21 cellular contexts compared by ENCODE assay signal in the genomic region with DNA sequence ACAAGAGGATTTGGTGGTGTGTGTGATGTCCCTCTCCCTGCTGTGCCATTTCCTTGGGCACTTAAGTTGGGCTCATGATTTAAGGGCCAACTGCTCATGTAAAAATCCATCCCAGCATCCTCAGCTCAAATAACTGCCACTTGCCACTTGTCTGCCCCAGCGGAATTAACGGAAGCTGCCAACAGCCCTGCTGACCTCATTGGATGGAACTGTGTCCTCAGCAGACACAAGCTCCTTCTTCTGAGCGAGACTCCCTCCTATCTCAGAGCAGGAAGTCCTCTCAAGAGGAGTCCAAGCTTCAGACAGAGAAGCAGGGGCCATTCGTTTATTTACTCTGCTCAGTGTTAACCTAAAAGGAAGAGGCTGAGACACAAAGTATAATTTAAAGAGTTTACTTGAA. TPM values are rescaled to one million over a fixed set of nuclear protein-coding genes. Genes with fewer than 3 reads are reported as not detected.
DNase-seq lines count a peak whose midpoint lies in the region; ATAC-seq and TF ChIP-seq lines count a peak whose summit lies in the region.
"Had no signal": no experiment of that assay in that cellular context is flagged by ENCODE, and none has a peak within 500 bp of the region (broad histone marks: within the 10 kb centered on the region; RNA-seq: fewer than 3 reads in every experiment).

No MANE protein-coding gene starts in this region.

- peaks cover 23% of the 10 kb centered on the region for H3K27me3 ChIP-seq in left ventricle myocardium inferior (ENCODE audit: low read depth)
- H3K27me3 ChIP-seq: BLaER1 treated with 17β-estradiol and CSF1 and Interleukin-3, amounts not matched to agents 10 nM and 100 nM; MG63 had no signal

- ATAC-seq in GM19023 (IDR thresholded peaks at IDR 0.05; ENCODE audit: unreplicated experiment) (no peak), GM19467 (IDR thresholded peaks at IDR 0.05; ENCODE audit: unreplicated experiment) (no peak)
- ATAC-seq: CD8-positive, alpha-beta T cell had no signal

- H3K9me3 ChIP-seq in HEK293 (ENCODE audit: control insufficient read depth, insufficient read depth, low read depth, low read length), result no peaks in the 10 kb centered on the region
- H3K9me3 ChIP-seq in left ventricle myocardium inferior (replicated peaks), result no peaks in the 10 kb centered on the region
- H3K9me3 ChIP-seq: BLaER1 treated with 17β-estradiol and CSF1 and Interleukin-3, amounts not matched to agents 10 nM and 100 nM; HAP-1; MG63; SJSA1 had no signal

- H3K36me3 ChIP-seq in HEK293 (ENCODE audit: control insufficient read depth in 2 of 2, insufficient read depth in 1 of 2, low read length in 2 of 2), result no peaks in the 10 kb centered on the region
- H3K36me3 ChIP-seq in left ventricle myocardium inferior, result no peaks in the 10 kb centered on the region
- H3K36me3 ChIP-seq: BLaER1 treated with 17β-estradiol and CSF1 and Interleukin-3, amounts not matched to agents 10 nM and 100 nM; HAP-1; MG63; SJSA1 had no signal

- TF ChIP-seq CTCF in HEK293 (tag by site-specific recombination; IDR thresholded peaks at IDR 0.05), result no peak
- TF ChIP-seq CTCF in left ventricle myocardium inferior (IDR thresholded peaks at IDR 0.05; ENCODE audit: borderline replicate concordance), result no peak

- intact Hi-C loops in left ventricle myocardium inferior (cut with micrococcal nuclease), result no loop called here

- POLR2A ChIA-PET in HEK293 (lab: Yijun Ruan, JAX), result no interaction called here

- H3K4me1 ChIP-seq in HEK293 (ENCODE audit: control insufficient read depth, insufficient read depth, low read length) (no peaks in the 10 kb centered on the region), left ventricle myocardium inferior (peaks cover 6% of the 10 kb centered on the region)
- H3K4me1 ChIP-seq: SJSA1 had no signal

- H3K4me3 ChIP-seq in HEK293 (ENCODE audit: low read depth, low read length) (no peak overlapping the region), left ventricle myocardium inferior (no peak overlapping the region)
- H3K4me3 ChIP-seq: BLaER1 treated with 17β-estradiol and CSF1 and Interleukin-3, amounts not matched to agents 10 nM and 100 nM; HAP-1; MG63; SJSA1 had no signal

- H3K27ac ChIP-seq in HEK293 (ENCODE audit: extremely low read depth, low read depth, low read length) (no peak overlapping the region), left ventricle myocardium inferior (replicated peaks) (peak overlapping the region; percentile 19)
- H3K27ac ChIP-seq: BLaER1 treated with 17β-estradiol and CSF1 and Interleukin-3, amounts not matched to agents 10 nM and 100 nM; SJSA1 had no signal

- DNase-seq in brain pericyte (ENCODE audit: low read depth, low spot score) (peak; percentile 11), left ventricle myocardium inferior (no peak), putamen (ENCODE audit: low spot score) (peak; percentile 3), NOMO-1 treated with dmso at 0.1 percent for 144 hours (lab: John Stamatoyannopoulos, UW; ENCODE audit: unreplicated experiment) (no peak)
- DNase-seq: Calu3; CD8-positive, alpha-beta T cell; DMS53; EL; Karpas-422; MG63; NCI-H1048; NCI-H1436; NCI-H1930; NCI-H2171 had no signal

- CTCF ChIA-PET in HEK293 (lab: Yijun Ruan, JAX), result interaction anchor here (1.6 kb wide), 1 partner anchor 159 kb away, joined by 3 read pairs; no protein-coding TSS in a partner anchor

TF ChIP-seq in HEK293, 187 proteins besides CTCF, POLR2A, EP300 and RAD21:
- TF ChIP-seq ZNF157 (tag by site-specific recombination; IDR thresholded peaks at IDR 0.05), result no peak
- TF ChIP-seq ZNF248 (tag by site-specific recombination; IDR thresholded peaks at IDR 0.05), result no peak
- 0 out of 2 replicates have a peak, but pooled peaks have one; percentile 20 for TF ChIP-seq FEZF1 (tag by site-specific recombination; IDR thresholded peaks at IDR 0.05)
- TF ChIP-seq, protein P1, sequence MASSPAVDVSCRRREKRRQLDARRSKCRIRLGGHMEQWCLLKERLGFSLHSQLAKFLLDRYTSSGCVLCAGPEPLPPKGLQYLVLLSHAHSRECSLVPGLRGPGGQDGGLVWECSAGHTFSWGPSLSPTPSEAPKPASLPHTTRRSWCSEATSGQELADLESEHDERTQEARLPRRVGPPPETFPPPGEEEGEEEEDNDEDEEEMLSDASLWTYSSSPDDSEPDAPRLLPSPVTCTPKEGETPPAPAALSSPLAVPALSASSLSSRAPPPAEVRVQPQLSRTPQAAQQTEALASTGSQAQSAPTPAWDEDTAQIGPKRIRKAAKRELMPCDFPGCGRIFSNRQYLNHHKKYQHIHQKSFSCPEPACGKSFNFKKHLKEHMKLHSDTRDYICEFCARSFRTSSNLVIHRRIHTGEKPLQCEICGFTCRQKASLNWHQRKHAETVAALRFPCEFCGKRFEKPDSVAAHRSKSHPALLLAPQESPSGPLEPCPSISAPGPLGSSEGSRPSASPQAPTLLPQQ (tag by site-specific recombination; IDR thresholded peaks at IDR 0.05), result no peak
- no peak for TF ChIP-seq ZNF513 (tag by site-specific recombination; IDR thresholded peaks at IDR 0.05)
- no peak for TF ChIP-seq ZNF184 (tag by site-specific recombination; IDR thresholded peaks at IDR 0.05)

RNA-seq across cellular contexts. Expression of gene PRMT8, which starts 29.6 kb away (rescaled TPM):
- 0.14 TPM for total RNA-seq in left ventricle myocardium inferior
- total RNA-seq: Calu3; CD8-positive, alpha-beta T cell; RPMI7951; SJSA1 had no signal

Comparison
In these comparisons a context has a peak if more than half of its experiments do, and no peak if none do; other contexts are left out.
1. DNase-seq: peak in brain pericyte (single experiment) and putamen (single experiment); none in left ventricle myocardium inferior (single experiment) and NOMO-1 treated with dmso at 0.1 percent for 144 hours (single experiment).